In the genomic region with DNA sequence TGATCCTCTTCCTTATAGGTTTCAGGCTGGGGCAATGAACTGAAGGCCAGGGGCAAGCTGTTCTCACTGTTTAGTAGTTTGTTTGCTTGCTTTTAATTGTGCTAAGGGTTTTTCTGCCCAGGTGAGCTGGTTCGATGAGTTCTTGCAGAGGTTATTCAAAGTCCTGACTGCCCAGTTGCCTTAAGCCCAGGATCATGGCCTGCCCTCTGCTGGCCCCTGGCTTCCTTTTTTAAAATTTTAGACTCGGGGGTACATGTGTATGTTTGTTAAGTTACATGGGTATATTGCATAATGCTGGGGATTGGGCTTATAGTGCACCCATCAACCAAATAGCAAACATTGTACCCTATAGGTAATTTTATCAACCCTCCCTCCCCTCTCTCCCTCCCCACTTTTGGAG, we compare ENCODE assay signal across 15 cellular contexts.
"Had no signal": no experiment of that assay in that cellular context is flagged by ENCODE, and none has a peak within 500 bp of the region (broad histone marks: within the 10 kb centered on the region; RNA-seq: fewer than 3 reads in every experiment).

No MANE protein-coding gene starts in this region.

- H3K27me3 Mint-ChIP-seq: activated CD4-positive, alpha-beta T cell treated with anti-CD3 and anti-CD28 coated beads, Interleukin-2, amount 10 ng/mL, durations not matched to agents 7 days and 5 days; activated naive CD4-positive, alpha-beta T cell treated with anti-CD3 and anti-CD28 coated beads, Interleukin-2, amount 10 ng/mL, durations not matched to agents 7 days and 5 days; activated naive CD8-positive, alpha-beta T cell treated with anti-CD3 and anti-CD28 coated beads, Interleukin-2, amount 50 U/mL, for 24 hours; activated T-cell treated with anti-CD3 and anti-CD28 coated beads, Interleukin-2, amount 50 U/mL, for 24 hours; brain; stimulated activated naive B cell treated with anti-CD40 and anti-IgM and Interleukin-4, amounts not matched to agents 10 μg/mL and 1 μg/mL and 100 μg/mL, for 72 hours had no signal

- H3K4me1 Mint-ChIP-seq: activated CD4-positive, alpha-beta T cell treated with anti-CD3 and anti-CD28 coated beads, Interleukin-2, amount 10 ng/mL, durations not matched to agents 7 days and 5 days; activated naive CD4-positive, alpha-beta T cell treated with anti-CD3 and anti-CD28 coated beads, Interleukin-2, amount 10 ng/mL, durations not matched to agents 7 days and 5 days; activated naive CD8-positive, alpha-beta T cell treated with anti-CD3 and anti-CD28 coated beads, Interleukin-2, amount 50 U/mL, for 24 hours; stimulated activated naive B cell treated with anti-CD40 and anti-IgM and Interleukin-4, amounts not matched to agents 10 μg/mL and 1 μg/mL and 100 μg/mL, for 72 hours had no signal

- H3K27ac Mint-ChIP-seq: activated CD4-positive, alpha-beta T cell treated with anti-CD3 and anti-CD28 coated beads, Interleukin-2, amount 10 ng/mL, durations not matched to agents 7 days and 5 days; activated CD8-positive, alpha-beta T cell treated with anti-CD3 and anti-CD28 coated beads, Interleukin-2, amount 10 ng/mL, durations not matched to agents 7 days and 5 days; activated naive CD4-positive, alpha-beta T cell treated with anti-CD3 and anti-CD28 coated beads, Interleukin-2, amount 10 ng/mL, durations not matched to agents 7 days and 5 days; activated naive CD8-positive, alpha-beta T cell treated with anti-CD3 and anti-CD28 coated beads, Interleukin-2, amount 50 U/mL, for 24 hours; activated T-cell treated with anti-CD3 and anti-CD28 coated beads, Interleukin-2, amount 50 U/mL, for 24 hours; brain; natural killer cell treated with Interleukin-12 subunit alpha and Interleukin-12 subunit beta and Interleukin-15 and Interleukin-18, amount 100 ng/mL, for 72 hours; stimulated activated naive B cell treated with anti-CD40 and anti-IgM and Interleukin-4, amounts not matched to agents 10 μg/mL and 1 μg/mL and 100 μg/mL, for 72 hours had no signal

- DNase-seq: activated CD4-positive, alpha-beta T cell treated with anti-CD3 and anti-CD28 coated beads, Interleukin-2, amount 10 ng/mL, durations not matched to agents 7 days and 5 days; activated CD8-positive, alpha-beta T cell treated with anti-CD3 and anti-CD28 coated beads, Interleukin-2, amount 10 ng/mL, durations not matched to agents 7 days and 5 days; activated naive CD4-positive, alpha-beta T cell treated with anti-CD3 and anti-CD28 coated beads, Interleukin-2, amount 10 ng/mL, durations not matched to agents 7 days and 5 days; activated naive CD8-positive, alpha-beta T cell treated with anti-CD3 and anti-CD28 coated beads, Interleukin-2, amount 50 U/mL, for 24 hours; activated T-cell treated with anti-CD3 and anti-CD28 coated beads, Interleukin-2, amount 50 U/mL, for 24 hours; anterior cingulate cortex; caudate nucleus; foreskin fibroblast; lower lobe of right lung; stimulated activated naive B cell treated with anti-CD40 and anti-IgM and Interleukin-4, amounts not matched to agents 10 μg/mL and 1 μg/mL and 100 μg/mL, for 72 hours; T1000 had no signal

- H3K4me2 ChIP-seq: hepatocyte had no signal

- H3K4me3 Mint-ChIP-seq: activated CD4-positive, alpha-beta T cell treated with anti-CD3 and anti-CD28 coated beads, Interleukin-2, amount 10 ng/mL, durations not matched to agents 7 days and 5 days; activated CD8-positive, alpha-beta T cell treated with anti-CD3 and anti-CD28 coated beads, Interleukin-2, amount 10 ng/mL, durations not matched to agents 7 days and 5 days; activated naive CD4-positive, alpha-beta T cell treated with anti-CD3 and anti-CD28 coated beads, Interleukin-2, amount 10 ng/mL, durations not matched to agents 7 days and 5 days; activated naive CD8-positive, alpha-beta T cell treated with anti-CD3 and anti-CD28 coated beads, Interleukin-2, amount 50 U/mL, for 24 hours; activated T-cell treated with anti-CD3 and anti-CD28 coated beads, Interleukin-2, amount 50 U/mL, for 24 hours; brain; natural killer cell treated with Interleukin-12 subunit alpha and Interleukin-12 subunit beta and Interleukin-15 and Interleukin-18, amount 100 ng/mL, for 72 hours; stimulated activated naive B cell treated with anti-CD40 and anti-IgM and Interleukin-4, amounts not matched to agents 10 μg/mL and 1 μg/mL and 100 μg/mL, for 72 hours had no signal

- H3K4me1 ChIP-seq: lower lobe of right lung had no signal

- H3K27ac ChIP-seq: epithelial cell of prostate, hepatocyte, lower lobe of right lung had no signal

- H3K79me2 ChIP-seq: hepatocyte had no signal

- H2AFZ ChIP-seq: hepatocyte had no signal

- H3K9me3 Mint-ChIP-seq: activated CD4-positive, alpha-beta T cell treated with anti-CD3 and anti-CD28 coated beads, Interleukin-2, amount 10 ng/mL, durations not matched to agents 7 days and 5 days; activated T-cell treated with anti-CD3 and anti-CD28 coated beads, Interleukin-2, amount 50 U/mL, for 24 hours; brain; natural killer cell treated with Interleukin-12 subunit alpha and Interleukin-12 subunit beta and Interleukin-15 and Interleukin-18, amount 100 ng/mL, for 72 hours had no signal

- H3K36me3 Mint-ChIP-seq: activated naive CD4-positive, alpha-beta T cell treated with anti-CD3 and anti-CD28 coated beads, Interleukin-2, amount 10 ng/mL, durations not matched to agents 7 days and 5 days; natural killer cell treated with Interleukin-12 subunit alpha and Interleukin-12 subunit beta and Interleukin-15 and Interleukin-18, amount 100 ng/mL, for 72 hours; stimulated activated naive B cell treated with anti-CD40 and anti-IgM and Interleukin-4, amounts not matched to agents 10 μg/mL and 1 μg/mL and 100 μg/mL, for 72 hours had no signal

- H3K27me3 ChIP-seq: hepatocyte had no signal

- H3K9me3 ChIP-seq: lower lobe of right lung had no signal
